In genomic region chr2:236290742-236291425, GRCh38 we compare ENCODE assay signal across 9 cellular contexts. TPM values are rescaled to one million over a fixed set of nuclear protein-coding genes. Genes with fewer than 3 reads are reported as not detected.
"Had no signal": no experiment of that assay in that cellular context is flagged by ENCODE, and none has a peak within 500 bp of the region (broad histone marks: within the 10 kb centered on the region; RNA-seq: fewer than 3 reads in every experiment).

No MANE protein-coding gene starts in this region.

- FAIRE-seq: H1, H54, HTR-8/SVneo, K562 had no signal

- H3K4me3 ChIP-seq: GM23338, K562 had no signal

- H3K4me2 ChIP-seq: GM23338 had no signal

- H2AFZ ChIP-seq: GM23338 had no signal

- ATAC-seq: GM23338, K562 had no signal

- DNase-seq: H9, HCEC 1CT, IMR-90 had no signal

RNA-seq across cellular contexts. Expression of gene ASB18, which starts 26.7 kb away (rescaled TPM):
- total RNA-seq: GM23338, H1, H9, HT-29, IMR-90, K562 had no signal
- polyA plus RNA-seq: GM23338, H1, IMR-90, K562 had no signal
